Comparison of ENCODE assay signal across 1 cellular context in the genomic region with DNA sequence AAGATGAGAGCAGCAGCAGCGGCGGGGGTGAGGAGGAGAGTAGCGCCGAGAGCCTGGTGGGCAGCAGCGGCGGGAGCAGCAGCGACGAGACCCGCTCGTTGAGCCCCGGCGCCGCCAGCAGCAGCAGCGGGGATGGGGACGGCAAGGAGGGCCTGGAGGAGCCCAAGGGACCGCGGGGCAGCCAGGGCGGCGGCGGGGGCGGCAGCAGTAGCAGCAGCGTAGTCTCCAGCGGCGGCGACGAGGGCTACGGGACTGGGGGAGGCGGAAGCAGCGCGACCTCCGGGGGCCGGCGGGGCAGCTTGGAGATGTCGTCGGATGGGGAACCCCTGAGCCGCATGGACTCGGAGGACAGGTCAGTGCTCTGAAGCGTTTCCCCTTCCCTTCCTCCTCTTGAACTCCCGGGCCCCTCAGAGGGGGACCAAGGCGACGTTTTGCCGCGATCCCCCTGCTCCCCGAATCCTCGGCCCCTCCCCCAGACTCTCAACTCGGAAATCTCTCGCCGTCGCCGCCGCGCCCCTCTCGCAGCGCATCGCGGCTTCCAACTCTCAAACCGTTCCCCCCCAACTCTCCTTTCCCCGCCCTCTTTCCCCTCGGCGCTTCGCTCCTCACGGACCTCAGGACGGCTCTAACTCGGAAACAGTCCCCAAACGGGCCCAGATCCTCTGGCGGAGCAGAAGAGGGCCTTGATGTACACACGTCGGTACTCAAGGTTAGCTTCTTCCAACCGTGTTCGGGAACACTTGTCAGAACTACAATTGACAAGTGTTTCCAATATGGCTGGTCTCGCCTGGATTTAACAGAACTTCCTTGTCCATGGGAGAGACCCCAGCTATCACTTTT.
TF ChIP-seq lines count a peak whose summit lies in the region.

No MANE protein-coding gene starts in this region.

TF ChIP-seq in SK-N-SH, 30 proteins besides CTCF, POLR2A, EP300 and RAD21:
- 0 out of 2 replicates have a peak, but pooled peaks have one; percentile 11 for TF ChIP-seq MXI1 (IDR thresholded peaks at IDR 0.05; ENCODE audit: low read depth, low read length)
- TF ChIP-seq YY1 (IDR thresholded peaks at IDR 0.05; ENCODE audit: low read depth), result peak; percentile 47; the same call in 1 of the 2 replicates
- TF ChIP-seq TAF1 (IDR thresholded peaks at IDR 0.05; ENCODE audit: borderline replicate concordance, low read depth, low read length), result peak; percentile 52
- TF ChIP-seq FOXM1 (IDR thresholded peaks at IDR 0.05; ENCODE audit: low read depth), result no peak
